ENCODE assay signal across 24 cellular contexts in the genomic region with DNA sequence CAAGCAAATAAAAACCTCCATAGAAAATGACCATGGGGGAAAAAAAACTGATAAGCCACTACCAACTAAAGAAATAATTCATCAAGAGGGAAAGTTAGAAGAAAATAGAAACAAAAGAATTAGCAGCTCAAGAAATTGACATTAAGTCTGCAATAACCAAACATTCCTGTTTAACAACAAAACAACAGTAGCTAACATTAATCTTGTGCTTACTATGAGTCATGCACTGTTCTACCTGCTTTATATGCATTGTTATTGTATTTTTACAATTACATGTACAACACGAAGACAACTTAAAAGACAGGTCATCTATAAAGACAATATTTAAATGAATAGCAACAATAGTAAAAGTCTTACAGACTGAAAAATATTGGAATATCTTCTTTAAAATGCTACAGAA. TPM values are rescaled to one million over a fixed set of nuclear protein-coding genes. Genes with fewer than 3 reads are reported as not detected.
DNase-seq lines count a peak whose midpoint lies in the region; ATAC-seq and TF ChIP-seq lines count a peak whose summit lies in the region.
"Had no signal": no experiment of that assay in that cellular context is flagged by ENCODE, and none has a peak within 500 bp of the region (broad histone marks: within the 10 kb centered on the region; RNA-seq: fewer than 3 reads in every experiment).

No MANE protein-coding gene starts in this region.

- dilution Hi-C loops in mammary epithelial cell (cut with HindIII; ENCODE audit: low sequenced_read_pairs) = no loop called here

- H3K27me3 Mint-ChIP-seq in stimulated activated naive CD8-positive, alpha-beta T cell treated with anti-CD3 and anti-CD28 coated beads, Interleukin-15, amount 100 ng/mL, for 72 hours = no peaks in the 10 kb centered on the region
- H3K27me3 Mint-ChIP-seq: CD4-positive, alpha-beta T cell; CD8-positive, alpha-beta memory T cell had no signal

- no peak for TF ChIP-seq CTCF in mammary epithelial cell (conservative IDR thresholded peaks at IDR 0.05 in 1 of 2, IDR thresholded peaks at IDR 0.05 in 1 of 2; ENCODE audit: extremely low read depth in 1 of 2, insufficient read depth in 1 of 2, low read depth in 1 of 2, low read length in 2 of 2)
- no peak for TF ChIP-seq CTCF in breast epithelium (IDR thresholded peaks at IDR 0.05)
- TF ChIP-seq CTCF in RWPE1 (conservative IDR thresholded peaks at IDR 0.05; ENCODE audit: low read depth) = no peak

- CTCF ChIA-PET in mammary epithelial cell (lab: Charles Lee; ENCODE audit: low non-redundant PET) (interaction anchor here (0.9 kb wide), 1 partner anchor 29 kb away, joined by 6 read pairs; no protein-coding TSS in a partner anchor), RWPE1 (lab: Yijun Ruan, JAX) (interaction anchor here (0.5 kb wide), 1 partner anchor 576 kb away, joined by 4 read pairs; no protein-coding TSS in a partner anchor)

- H3K9me3 ChIP-seq in mammary epithelial cell (replicated peaks; ENCODE audit: insufficient read depth, low read length) = no peaks in the 10 kb centered on the region
- no peaks in the 10 kb centered on the region for H3K9me3 ChIP-seq in breast epithelium
- H3K9me3 ChIP-seq: A549; BE2C; BLaER1 treated with 17β-estradiol and CSF1 and Interleukin-3, amounts not matched to agents 10 nM and 100 nM had no signal

- H3K4me3 ChIP-seq in mammary epithelial cell (replicated peaks in 1 of 3; ENCODE audit: insufficient read depth in 1 of 3, low read depth in 2 of 3, low read length in 3 of 3) (no peak overlapping the region), breast epithelium (no peak overlapping the region)
- H3K4me3 ChIP-seq: A549; BLaER1 treated with 17β-estradiol and CSF1 and Interleukin-3, amounts not matched to agents 10 nM and 100 nM; GM12878; GM23248 had no signal

- no peak for TF ChIP-seq POLR2A in breast epithelium (IDR thresholded peaks at IDR 0.05)

- H3K27me3 ChIP-seq in mammary epithelial cell (ENCODE audit: insufficient read depth, low read length) (no peaks in the 10 kb centered on the region), breast epithelium (no peaks in the 10 kb centered on the region)
- H3K27me3 ChIP-seq: BE2C; BLaER1 treated with 17β-estradiol and CSF1 and Interleukin-3, amounts not matched to agents 10 nM and 100 nM had no signal

- H3K4me1 Mint-ChIP-seq in stimulated activated naive CD8-positive, alpha-beta T cell treated with anti-CD3 and anti-CD28 coated beads, Interleukin-15, amount 100 ng/mL, for 72 hours = no peaks in the 10 kb centered on the region
- H3K4me1 Mint-ChIP-seq: CD14-positive monocyte; CD8-positive, alpha-beta memory T cell had no signal

- DNase-seq in mammary epithelial cell (peak; percentile 28), breast epithelium (ENCODE audit: low spot score in 2 of 2) (no peak), RWPE1 (ENCODE audit: low spot score) (peak; percentile 13), renal cortical epithelial cell (ENCODE audit: low read depth) (peak; percentile 31), NCI-H1092 (lab: John Stamatoyannopoulos, UW) (no peak)
- no peak for DNase-seq in stimulated activated naive CD8-positive, alpha-beta T cell treated with anti-CD3 and anti-CD28 coated beads, Interleukin-15, amount 100 ng/mL, for 72 hours
- no peak for DNase-seq in central memory CD4-positive, alpha-beta T cell
- DNase-seq: 8988T; ACHN; AML-193; BE2C; CD4-positive, alpha-beta T cell; CD8-positive, alpha-beta memory T cell; DMS79; EL; GDM1; GM23248; H7; HCEC 1CT had no signal

- no peak overlapping the region for H3K27ac ChIP-seq in mammary epithelial cell (ENCODE audit: insufficient read depth, low read depth, low read length)
- H3K27ac ChIP-seq in breast epithelium = no peak overlapping the region
- no peak overlapping the region for H3K27ac ChIP-seq in RWPE1
- H3K27ac ChIP-seq: A549; BLaER1 treated with 17β-estradiol and CSF1 and Interleukin-3, amounts not matched to agents 10 nM and 100 nM; GM23248 had no signal

- no peak overlapping the region for H3K9ac ChIP-seq in mammary epithelial cell (ENCODE audit: insufficient read depth, low read length)
- H3K9ac ChIP-seq: BLaER1 treated with 17β-estradiol and CSF1 and Interleukin-3, amounts not matched to agents 10 nM and 100 nM; GM23248 had no signal

- no peaks in the 10 kb centered on the region for H4K20me1 ChIP-seq in mammary epithelial cell (ENCODE audit: insufficient read depth, low read length)
- H4K20me1 ChIP-seq: BLaER1 treated with 17β-estradiol and CSF1 and Interleukin-3, amounts not matched to agents 10 nM and 100 nM had no signal

- WGBS in mammary epithelial cell (ENCODE audit: low coverage, missing lambda C conversion rate) = 76% methylated on average over 1 of the region's 1 CpG

- no peak overlapping the region for H3K4me3 Mint-ChIP-seq in stimulated activated naive CD8-positive, alpha-beta T cell treated with anti-CD3 and anti-CD28 coated beads, Interleukin-15, amount 100 ng/mL, for 72 hours
- H3K4me3 Mint-ChIP-seq: CD14-positive monocyte; CD4-positive, alpha-beta T cell; CD8-positive, alpha-beta memory T cell had no signal

- H3K4me1 ChIP-seq in mammary epithelial cell (ENCODE audit: insufficient read depth, low read length) = peaks cover 7% of the 10 kb centered on the region
- no peaks in the 10 kb centered on the region for H3K4me1 ChIP-seq in breast epithelium
- H3K4me1 ChIP-seq: A549; BE2C; BLaER1 treated with 17β-estradiol and CSF1 and Interleukin-3, amounts not matched to agents 10 nM and 100 nM had no signal

- peak; percentile 89 for ATAC-seq in esophagus mucosa
- no peak for ATAC-seq in stimulated activated naive CD8-positive, alpha-beta T cell treated with anti-CD3 and anti-CD28 coated beads, Interleukin-15, amount 100 ng/mL, for 72 hours
- ATAC-seq: A549, GM12878 had no signal

- H3K36me3 ChIP-seq in mammary epithelial cell (ENCODE audit: insufficient read depth, low read length) = no peaks in the 10 kb centered on the region
- no peaks in the 10 kb centered on the region for H3K36me3 ChIP-seq in breast epithelium
- H3K36me3 ChIP-seq: BE2C; BLaER1 treated with 17β-estradiol and CSF1 and Interleukin-3, amounts not matched to agents 10 nM and 100 nM had no signal

- H2AFZ ChIP-seq in mammary epithelial cell (ENCODE audit: low read depth, low read length) = no peak overlapping the region
- H2AFZ ChIP-seq: GM23248 had no signal

- intact Hi-C loops in mammary epithelial cell (cut with micrococcal nuclease) = no loop called here
- intact Hi-C loops in breast epithelium (cut with DNase I; ENCODE audit: low total_unique reads) = no loop called here

- in situ Hi-C loops in mammary epithelial cell (cut with MboI; ENCODE audit: low sequenced_read_pairs in 2 of 2) = no loop called here

- H3K27ac Mint-ChIP-seq in stimulated activated naive CD8-positive, alpha-beta T cell treated with anti-CD3 and anti-CD28 coated beads, Interleukin-15, amount 100 ng/mL, for 72 hours = no peak overlapping the region
- H3K27ac Mint-ChIP-seq: CD14-positive monocyte; CD4-positive, alpha-beta T cell; CD8-positive, alpha-beta memory T cell had no signal

- H3K9me3 Mint-ChIP-seq in stimulated activated naive CD8-positive, alpha-beta T cell treated with anti-CD3 and anti-CD28 coated beads, Interleukin-15, amount 100 ng/mL, for 72 hours = peaks cover 4 to 12% of the 10 kb centered on the region in 2 donors

- BruUV-seq in mammary epithelial cell (replicated peaks; lab: Mats Ljungman, UMichigan) = no TSS peak

- no peaks in the 10 kb centered on the region for H3K79me2 ChIP-seq in mammary epithelial cell (ENCODE audit: insufficient read depth, low read length)

- POLR2A ChIA-PET in RWPE1 (lab: Yijun Ruan, JAX; ENCODE audit: low non-redundant PET) = no interaction called here

- no peak overlapping the region for H3K4me2 ChIP-seq in mammary epithelial cell (ENCODE audit: insufficient read depth, low read depth, low read length)
- H3K4me2 ChIP-seq: A549; BLaER1 treated with 17β-estradiol and CSF1 and Interleukin-3, amounts not matched to agents 10 nM and 100 nM had no signal

RNA-seq across cellular contexts. Expression of gene LRRC7, which starts 34.4 kb away (rescaled TPM):
- total RNA-seq in mammary epithelial cell = under 1 TPM in 1 of 2 donors, not detected in 1; 0.14 TPM
- polyA plus RNA-seq in mammary epithelial cell = 0.02 TPM
- polyA minus RNA-seq in mammary epithelial cell = not detected
- total RNA-seq in breast epithelium = not detected
- total RNA-seq in esophagus mucosa = 0.08 TPM
- total RNA-seq in renal cortical epithelial cell = 0.05 TPM in 1 of 2 replicates, not detected in the other
- total RNA-seq: CD8-positive, alpha-beta memory T cell; GM12878; GM23248 had no signal
- polyA plus RNA-seq: A549; CD14-positive monocyte; CD8-positive, alpha-beta memory T cell had no signal

Comparison
In these comparisons a context has a peak if more than half of its experiments do, and no peak if none do; other contexts are left out.
1. DNase-seq: peak in mammary epithelial cell (single experiment), RWPE1 (single experiment) and renal cortical epithelial cell (single experiment); none in breast epithelium (0 of 2), stimulated activated naive CD8-positive, alpha-beta T cell treated with anti-CD3 and anti-CD28 coated beads, Interleukin-15, amount 100 ng/mL, for 72 hours (0 of 2), central memory CD4-positive, alpha-beta T cell (single experiment) and NCI-H1092 (single experiment).